ENCODE assay signal across 12 cellular contexts in genomic region chr4:106208481-106209460, GRCh38.
"Had no signal": no experiment of that assay in that cellular context is flagged by ENCODE, and none has a peak within 500 bp of the region (broad histone marks: within the 10 kb centered on the region; RNA-seq: fewer than 3 reads in every experiment).

No MANE protein-coding gene starts in this region.

- H3K27me3 ChIP-seq: neural progenitor cell, tibial artery, vagina had no signal

- H3K27ac ChIP-seq: left ventricle myocardium inferior, neural progenitor cell, parathyroid adenoma, tibial artery, vagina had no signal

- H3K36me3 ChIP-seq: neural progenitor cell had no signal

- ATAC-seq: activated naive CD8-positive, alpha-beta T cell treated with anti-CD3 and anti-CD28 coated beads, Interleukin-2, amount 50 U/mL, for 24 hours; stimulated activated memory B cell treated with anti-CD40 and anti-IgM and Interleukin-4, amounts not matched to agents 10 μg/mL and 1 μg/mL and 100 μg/mL, for 72 hours had no signal

- H3K79me2 ChIP-seq: parathyroid adenoma had no signal

- H3K9ac ChIP-seq: neural progenitor cell, parathyroid adenoma had no signal

- H3K4me2 ChIP-seq: neural progenitor cell had no signal

- FAIRE-seq: small intestine had no signal

- H3K4me1 ChIP-seq: parathyroid adenoma, tibial artery, vagina had no signal

- H3K9me3 ChIP-seq: left ventricle myocardium inferior, tibial artery, vagina had no signal

- H2AFZ ChIP-seq: neural progenitor cell, parathyroid adenoma had no signal

- DNase-seq: activated CD4-positive, alpha-beta memory T cell treated with anti-CD3 and anti-CD28 coated beads for 36 hours; activated naive CD8-positive, alpha-beta T cell treated with anti-CD3 and anti-CD28 coated beads, Interleukin-2, amount 50 U/mL, for 24 hours; erythroblast; left ventricle myocardium inferior; retina; small intestine; SW 1271; tibial artery had no signal

- H3K4me3 ChIP-seq: left ventricle myocardium inferior, neural progenitor cell, tibial artery, vagina had no signal
